In the genomic region with DNA sequence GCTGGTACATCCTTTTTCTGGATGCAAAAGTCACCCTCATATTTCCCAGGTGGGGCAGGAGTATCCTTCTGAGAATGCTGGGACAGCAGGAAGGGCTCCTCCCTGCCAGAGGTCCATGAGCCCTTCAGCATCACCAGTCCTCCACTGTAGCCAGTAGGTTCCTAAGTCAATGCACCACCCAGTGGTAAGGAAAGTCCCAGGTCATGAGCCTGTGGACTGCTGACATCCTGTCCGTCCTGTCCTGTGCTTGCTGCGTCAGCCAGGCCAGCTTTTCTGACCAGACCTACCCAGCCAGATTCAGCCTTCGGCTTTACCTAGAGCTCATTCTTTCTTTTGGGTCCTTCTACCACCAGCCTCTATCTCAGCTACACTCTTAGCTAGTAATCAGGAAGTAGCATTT, we compare ENCODE assay signal across 12 cellular contexts. TPM values are rescaled to one million over a fixed set of nuclear protein-coding genes. Genes with fewer than 3 reads are reported as not detected.
A peak's percentile ranks its signal among the peaks of the same experiment; 100 is the strongest.
DNase-seq lines count a peak whose midpoint lies in the region; ATAC-seq and TF ChIP-seq lines count a peak whose summit lies in the region.
"Had no signal": no experiment of that assay in that cellular context is flagged by ENCODE, and none has a peak within 500 bp of the region (broad histone marks: within the 10 kb centered on the region; RNA-seq: fewer than 3 reads in every experiment).

No MANE protein-coding gene starts in this region.

- H3K27ac ChIP-seq in WERI-Rb-1 (no peak overlapping the region), left ventricle myocardium inferior (replicated peaks) (no peak overlapping the region), thoracic aorta (no peak overlapping the region)
- H3K27ac ChIP-seq: C4-2B had no signal

- peaks cover 5% of the 10 kb centered on the region for H3K4me1 Mint-ChIP-seq in activated T-cell treated with anti-CD3 and anti-CD28 coated beads, Interleukin-2, amount 50 U/mL, for 24 hours (ENCODE audit: low read depth)
- no peaks in the 10 kb centered on the region for H3K4me1 Mint-ChIP-seq in activated T-cell treated with anti-CD3 and anti-CD28 coated beads, Interleukin-2, amount 50 U/mL, for 4 hours (ENCODE audit: low read depth)
- H3K4me1 Mint-ChIP-seq in T-helper 17 cell = peaks cover 19% of the 10 kb centered on the region
- H3K4me1 Mint-ChIP-seq in activated T-helper 1 cell treated with anti-CD3 and anti-CD28 coated beads, Interleukin-12 subunit alpha, Interleukin-12 subunit beta, Interleukin-2, Interleukin-4 antibody, amounts not matched to agents 30 ng/mL and 10 ng/mL and 1 ng/mL, durations not matched to agents 14 hours and 24 hours and 36 hours (ENCODE audit: low read depth) = no peaks in the 10 kb centered on the region

- H3K9me3 Mint-ChIP-seq in activated T-cell treated with anti-CD3 and anti-CD28 coated beads, Interleukin-2, amount 50 U/mL, for 24 hours = no peaks in the 10 kb centered on the region
- H3K9me3 Mint-ChIP-seq in activated T-cell treated with anti-CD3 and anti-CD28 coated beads, Interleukin-2, amount 50 U/mL, for 4 hours = no peaks in the 10 kb centered on the region
- no peaks in the 10 kb centered on the region for H3K9me3 Mint-ChIP-seq in activated T-helper 1 cell treated with anti-CD3 and anti-CD28 coated beads, Interleukin-12 subunit alpha, Interleukin-12 subunit beta, Interleukin-2, Interleukin-4 antibody, amounts not matched to agents 30 ng/mL and 10 ng/mL and 1 ng/mL, durations not matched to agents 14 hours and 24 hours and 36 hours

- H3K9me3 ChIP-seq in WERI-Rb-1 (ENCODE audit: severe bottlenecking) = no peaks in the 10 kb centered on the region
- H3K9me3 ChIP-seq in left ventricle myocardium inferior (replicated peaks) = no peaks in the 10 kb centered on the region
- H3K9me3 ChIP-seq in thoracic aorta = no peaks in the 10 kb centered on the region
- no peaks in the 10 kb centered on the region for H3K9me3 ChIP-seq in T-helper 17 cell (ENCODE audit: control insufficient read depth, low read length, poor library complexity, severe bottlenecking)

- TF ChIP-seq CTCF in WERI-Rb-1 (IDR thresholded peaks at IDR 0.05; ENCODE audit: low read depth, low read length) (peak; percentile 62), left ventricle myocardium inferior (IDR thresholded peaks at IDR 0.05; ENCODE audit: borderline replicate concordance) (peak; percentile 73), thoracic aorta (IDR thresholded peaks at IDR 0.05) (peak; percentile 19)

- peak overlapping the region; percentile 20 for H3K27ac Mint-ChIP-seq in activated T-cell treated with anti-CD3 and anti-CD28 coated beads, Interleukin-2, amount 50 U/mL, for 24 hours
- H3K27ac Mint-ChIP-seq in T-helper 17 cell = no peak overlapping the region
- H3K27ac Mint-ChIP-seq in activated T-helper 1 cell treated with anti-CD3 and anti-CD28 coated beads, Interleukin-12 subunit alpha, Interleukin-12 subunit beta, Interleukin-2, Interleukin-4 antibody, amounts not matched to agents 30 ng/mL and 10 ng/mL and 1 ng/mL, durations not matched to agents 14 hours and 24 hours and 36 hours = no peak overlapping the region
- H3K27ac Mint-ChIP-seq: type B pancreatic cell had no signal

- H3K36me3 Mint-ChIP-seq in activated T-cell treated with anti-CD3 and anti-CD28 coated beads, Interleukin-2, amount 50 U/mL, for 24 hours (ENCODE audit: low read depth) = no peaks in the 10 kb centered on the region
- no peaks in the 10 kb centered on the region for H3K36me3 Mint-ChIP-seq in activated T-cell treated with anti-CD3 and anti-CD28 coated beads, Interleukin-2, amount 50 U/mL, for 4 hours (ENCODE audit: insufficient read depth)
- peaks cover 3% of the 10 kb centered on the region for H3K36me3 Mint-ChIP-seq in T-helper 17 cell (ENCODE audit: low read depth)
- no peaks in the 10 kb centered on the region for H3K36me3 Mint-ChIP-seq in activated T-helper 1 cell treated with anti-CD3 and anti-CD28 coated beads, Interleukin-12 subunit alpha, Interleukin-12 subunit beta, Interleukin-2, Interleukin-4 antibody, amounts not matched to agents 30 ng/mL and 10 ng/mL and 1 ng/mL, durations not matched to agents 14 hours and 24 hours and 36 hours (ENCODE audit: low read depth)
- H3K36me3 Mint-ChIP-seq: type B pancreatic cell had no signal

- peaks cover 9% of the 10 kb centered on the region for H3K4me1 ChIP-seq in left ventricle myocardium inferior
- peaks cover 7 to 28% of the 10 kb centered on the region in 2 donors for H3K4me1 ChIP-seq in thoracic aorta (ENCODE audit: control insufficient read depth in 1 of 2, low read depth in 2 of 2)

- H3K4me3 Mint-ChIP-seq in activated T-cell treated with anti-CD3 and anti-CD28 coated beads, Interleukin-2, amount 50 U/mL, for 24 hours = no peak overlapping the region
- H3K4me3 Mint-ChIP-seq in activated T-cell treated with anti-CD3 and anti-CD28 coated beads, Interleukin-2, amount 50 U/mL, for 4 hours = no peak overlapping the region
- no peak overlapping the region for H3K4me3 Mint-ChIP-seq in T-helper 17 cell
- H3K4me3 Mint-ChIP-seq in activated T-helper 1 cell treated with anti-CD3 and anti-CD28 coated beads, Interleukin-12 subunit alpha, Interleukin-12 subunit beta, Interleukin-2, Interleukin-4 antibody, amounts not matched to agents 30 ng/mL and 10 ng/mL and 1 ng/mL, durations not matched to agents 14 hours and 24 hours and 36 hours = no peak overlapping the region
- H3K4me3 Mint-ChIP-seq: type B pancreatic cell had no signal

- no peak for ATAC-seq in activated T-cell treated with anti-CD3 and anti-CD28 coated beads, Interleukin-2, amount 50 U/mL, for 4 hours
- ATAC-seq in thoracic aorta (ENCODE audit: insufficient number of reproducible peaks, low FRiP score, low read depth) (no peak), T-helper 17 cell (no peak)

- no peaks in the 10 kb centered on the region for H3K27me3 ChIP-seq in WERI-Rb-1 (ENCODE audit: insufficient read depth, low read depth, severe bottlenecking)
- H3K27me3 ChIP-seq in left ventricle myocardium inferior (ENCODE audit: low read depth) = no peaks in the 10 kb centered on the region
- H3K27me3 ChIP-seq in thoracic aorta (replicated peaks; ENCODE audit: insufficient read depth) = no peaks in the 10 kb centered on the region

- no peak for DNase-seq in activated T-cell treated with anti-CD3 and anti-CD28 coated beads, Interleukin-2, amount 50 U/mL, for 24 hours
- DNase-seq in activated T-cell treated with anti-CD3 and anti-CD28 coated beads, Interleukin-2, amount 50 U/mL, for 4 hours = no peak
- peak; percentile 31 for DNase-seq in WERI-Rb-1
- no peak for DNase-seq in left ventricle myocardium inferior
- DNase-seq in thoracic aorta (ENCODE audit: low spot score) = no peak
- no peak for DNase-seq in stimulated activated CD4-positive, alpha-beta T cell treated with anti-CD3 and anti-CD28 coated beads, Interleukin-1b, Interleukin-23, amount 100 ng/mL, for 48 hours
- DNase-seq in T-helper 17 cell = no peak
- DNase-seq in activated T-helper 1 cell treated with anti-CD3 and anti-CD28 coated beads, Interleukin-12 subunit alpha, Interleukin-12 subunit beta, Interleukin-2, Interleukin-4 antibody, amounts not matched to agents 30 ng/mL and 10 ng/mL and 1 ng/mL, durations not matched to agents 14 hours and 24 hours and 36 hours (ENCODE audit: low spot score) = no peak
- DNase-seq: stimulated activated CD4-positive, alpha-beta T cell treated with anti-CD3 and anti-CD28 coated beads, Interleukin-12 subunit alpha, Interleukin-12 subunit beta, amount 100 ng/mL, for 4 hours; T-helper 1 cell had no signal

- no peak overlapping the region for H3K4me3 ChIP-seq in WERI-Rb-1 (ENCODE audit: low read depth, low read length)
- H3K4me3 ChIP-seq in left ventricle myocardium inferior = no peak overlapping the region
- no peak overlapping the region for H3K4me3 ChIP-seq in thoracic aorta

- no peaks in the 10 kb centered on the region for H3K27me3 Mint-ChIP-seq in activated T-cell treated with anti-CD3 and anti-CD28 coated beads, Interleukin-2, amount 50 U/mL, for 24 hours
- no peaks in the 10 kb centered on the region for H3K27me3 Mint-ChIP-seq in activated T-cell treated with anti-CD3 and anti-CD28 coated beads, Interleukin-2, amount 50 U/mL, for 4 hours (ENCODE audit: low read depth)
- peaks cover 23% of the 10 kb centered on the region for H3K27me3 Mint-ChIP-seq in T-helper 17 cell
- peaks cover 7% of the 10 kb centered on the region for H3K27me3 Mint-ChIP-seq in activated T-helper 1 cell treated with anti-CD3 and anti-CD28 coated beads, Interleukin-12 subunit alpha, Interleukin-12 subunit beta, Interleukin-2, Interleukin-4 antibody, amounts not matched to agents 30 ng/mL and 10 ng/mL and 1 ng/mL, durations not matched to agents 14 hours and 24 hours and 36 hours (ENCODE audit: insufficient read depth)
- H3K27me3 Mint-ChIP-seq: type B pancreatic cell had no signal

- intact Hi-C loops in left ventricle myocardium inferior (cut with micrococcal nuclease) = loop anchor here (10.0 kb wide), 1 partner anchor 87 kb away; no protein-coding TSS in a partner anchor
- intact Hi-C loops in activated T-helper 1 cell treated with anti-CD3 and anti-CD28 coated beads, Interleukin-12 subunit alpha, Interleukin-12 subunit beta, Interleukin-2, Interleukin-4 antibody, amounts not matched to agents 30 ng/mL and 10 ng/mL and 1 ng/mL, durations not matched to agents 14 hours and 24 hours and 36 hours (cut with micrococcal nuclease) = no loop called here

- H3K36me3 ChIP-seq in WERI-Rb-1 (no peaks in the 10 kb centered on the region), left ventricle myocardium inferior (no peaks in the 10 kb centered on the region), thoracic aorta (no peaks in the 10 kb centered on the region)

RNA-seq across cellular contexts. Expression of a gene that starts 23.0 kb away (rescaled TPM):
- 10 to 100 TPM; 47.0 to 77.1 (median 56.2) TPM for total RNA-seq in activated T-cell treated with anti-CD3 and anti-CD28 coated beads, Interleukin-2, amount 50 U/mL, for 4 hours
- total RNA-seq in left ventricle myocardium inferior = 75.4 TPM
- total RNA-seq in thoracic aorta = 1,000 to 10,000 TPM; 1,201 to 1,291 TPM
- 10 to 100 TPM; 36.8 to 88.9 TPM for total RNA-seq in T-helper 17 cell
- 27.4 and 27.9 TPM in 2 replicates for total RNA-seq in activated T-helper 1 cell treated with anti-CD3 and anti-CD28 coated beads, Interleukin-12 subunit alpha, Interleukin-12 subunit beta, Interleukin-2, Interleukin-4 antibody, amounts not matched to agents 30 ng/mL and 10 ng/mL and 1 ng/mL, durations not matched to agents 14 hours and 24 hours and 36 hours

Comparison
In these comparisons a context has a peak if more than half of its experiments do, and no peak if none do; other contexts are left out.
1. CTCF ChIP-seq: peak in every context shown above with its lines; median percentile 73 in left ventricle myocardium inferior; 62 in WERI-Rb-1; 19 in thoracic aorta.
2. RNA of a gene that starts 23.0 kb away (total RNA-seq): 1,201 to 1,291 TPM in thoracic aorta; 36.8 to 88.9 TPM in T-helper 17 cell, 75.4 TPM in left ventricle myocardium inferior (single experiment), 47.0 to 77.1 TPM in activated T-cell treated with anti-CD3 and anti-CD28 coated beads, Interleukin-2, amount 50 U/mL, for 4 hours and 27.4 to 27.9 TPM in activated T-helper 1 cell treated with anti-CD3 and anti-CD28 coated beads, Interleukin-12 subunit alpha, Interleukin-12 subunit beta, Interleukin-2, Interleukin-4 antibody, amounts not matched to agents 30 ng/mL and 10 ng/mL and 1 ng/mL, durations not matched to agents 14 hours and 24 hours and 36 hours; every median in the first group is over 10 times any median in the second.